ENCODE assay signal across 14 cellular contexts in the genomic region with DNA sequence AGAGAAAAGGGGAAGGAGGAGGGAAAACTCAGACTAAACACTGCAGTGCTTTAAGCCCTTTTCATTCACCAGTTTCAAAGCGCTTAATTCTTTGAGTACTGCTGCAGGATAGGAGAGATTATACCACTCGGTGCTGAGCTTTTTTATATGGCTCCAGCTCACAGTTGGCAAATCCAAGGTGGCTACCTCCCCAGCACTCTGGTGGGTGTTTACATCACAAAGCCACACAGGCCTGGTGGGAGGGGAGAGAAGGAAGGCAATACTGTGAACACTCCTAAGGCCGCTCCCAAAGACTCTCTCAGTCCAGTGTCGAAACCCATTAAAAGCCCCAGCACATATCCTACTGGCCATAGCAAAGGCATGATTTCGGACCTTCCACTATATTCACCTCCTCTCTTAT.
DNase-seq lines count a peak whose midpoint lies in the region; TF ChIP-seq lines count a peak whose summit lies in the region.
"Had no signal": no experiment of that assay in that cellular context is flagged by ENCODE, and none has a peak within 500 bp of the region (broad histone marks: within the 10 kb centered on the region; RNA-seq: fewer than 3 reads in every experiment).

No MANE protein-coding gene starts in this region.

- H3K36me3 ChIP-seq in NT2/D1 (ENCODE audit: insufficient read depth, insufficient read length, low read length), result peaks cover 3% of the 10 kb centered on the region
- H3K36me3 ChIP-seq: SJSA1 had no signal

- no peaks in the 10 kb centered on the region for H3K4me1 ChIP-seq in NT2/D1 (ENCODE audit: insufficient read depth, insufficient read length)
- H3K4me1 ChIP-seq: Caco-2 had no signal

- peak overlapping the region; percentile 79 for H3K27ac Mint-ChIP-seq in type B pancreatic cell

- H3K4me3 ChIP-seq in NT2/D1 (ENCODE audit: insufficient read length, low read depth) (no peak overlapping the region), fibroblast of villous mesenchyme (ENCODE audit: low read depth, low read length) (no peak overlapping the region)
- H3K4me3 ChIP-seq: SJSA1 had no signal

- no peaks in the 10 kb centered on the region for H3K36me3 Mint-ChIP-seq in type B pancreatic cell

- no peaks in the 10 kb centered on the region for H3K9me3 ChIP-seq in NT2/D1 (ENCODE audit: insufficient read depth, low read length)
- H3K9me3 ChIP-seq: Caco-2, SJSA1 had no signal

- H3K4me1 Mint-ChIP-seq in type B pancreatic cell (ENCODE audit: unreplicated experiment), result no peaks in the 10 kb centered on the region

- no peak overlapping the region for H3K9ac ChIP-seq in NT2/D1 (ENCODE audit: insufficient read length, low read depth)

- H3K27me3 Mint-ChIP-seq in type B pancreatic cell, result no peaks in the 10 kb centered on the region
- H3K27me3 Mint-ChIP-seq: IgD-negative memory B cell had no signal

- no peak overlapping the region for H3K4me3 Mint-ChIP-seq in type B pancreatic cell
- H3K4me3 Mint-ChIP-seq: IgD-negative memory B cell had no signal

- H3K9me3 Mint-ChIP-seq in type B pancreatic cell, result peaks cover 6% of the 10 kb centered on the region
- H3K9me3 Mint-ChIP-seq: IgD-negative memory B cell had no signal

- DNase-seq in NT2/D1 (ENCODE audit: low read depth, low spot score), result peak; percentile 72
- DNase-seq in fibroblast of villous mesenchyme (ENCODE audit: low read depth), result peak; percentile 63
- DNase-seq in iPS-NIHi7 (ENCODE audit: extremely low spot score), result peak; percentile 73
- DNase-seq in type B pancreatic cell (ENCODE audit: extremely low spot score, unreplicated experiment), result no peak
- no peak for DNase-seq in NCI-H1048 (lab: John Stamatoyannopoulos, UW)
- no peak for DNase-seq in activated CD4-positive, alpha-beta T cell treated with anti-CD3 and anti-CD28 coated beads for 4 hours
- no peak for DNase-seq in NOMO-1 (lab: John Stamatoyannopoulos, UW; ENCODE audit: unreplicated experiment in 2 of 2)
- DNase-seq: DMS153; NCI-H187 treated with DMSO at 0.1 percent for 48 hours; NCI-H526 treated with DMSO at 0.1 percent for 48 hours; NK-92 treated with Interleukin-12 subunit alpha and Interleukin-12 subunit beta, amount 100 ng/mL, for 24 hours had no signal

- no peaks in the 10 kb centered on the region for H3K27me3 ChIP-seq in NT2/D1 (ENCODE audit: insufficient read depth, insufficient read length)
- H3K27me3 ChIP-seq: SJSA1 had no signal

- TF ChIP-seq CTCF in fibroblast of villous mesenchyme (IDR thresholded peaks at IDR 0.05; ENCODE audit: insufficient read depth, low read depth, low read length) (no peak), type B pancreatic cell (conservative IDR thresholded peaks at IDR 0.05) (no peak)

Comparison
In these comparisons a context has a peak if more than half of its experiments do, and no peak if none do; other contexts are left out.
1. DNase-seq: peak in NT2/D1 (single experiment), fibroblast of villous mesenchyme (single experiment) and iPS-NIHi7 (single experiment); none in type B pancreatic cell (single experiment), NCI-H1048 (single experiment), activated CD4-positive, alpha-beta T cell treated with anti-CD3 and anti-CD28 coated beads for 4 hours (0 of 2) and NOMO-1 (0 of 2).